ENCODE assay signal across 8 cellular contexts in the genomic region with DNA sequence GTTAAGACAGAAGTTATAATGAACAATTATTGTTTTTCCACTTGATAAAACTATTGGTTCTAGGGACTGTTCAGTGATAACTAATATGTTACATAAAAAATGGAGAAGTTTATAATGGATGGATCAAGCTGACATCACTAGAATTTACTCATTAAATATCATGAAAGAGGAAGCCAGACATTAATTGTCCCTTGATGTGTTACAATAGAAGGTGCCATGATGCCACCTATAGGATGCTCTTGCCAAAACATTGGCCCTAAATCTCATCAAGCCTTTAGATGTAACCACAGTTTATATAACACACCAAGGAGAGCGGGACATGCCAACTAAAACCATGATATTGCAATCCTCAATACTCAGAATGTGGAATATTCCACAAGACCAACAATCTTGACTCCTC.
DNase-seq lines count a peak whose midpoint lies in the region; ATAC-seq, FAIRE-seq and TF ChIP-seq lines count a peak whose summit lies in the region.

No MANE protein-coding gene starts in this region.

- no peak for ATAC-seq in aorta (ENCODE audit: low FRiP score)

- H3K4me3 ChIP-seq in BE2C (ENCODE audit: low read depth, low read length) (no peak overlapping the region), aorta (ENCODE audit: low read length in 2 of 2) (no peak overlapping the region)

- H3K36me3 ChIP-seq in BE2C (no peaks in the 10 kb centered on the region), aorta (ENCODE audit: control insufficient read depth in 1 of 2, insufficient read depth in 2 of 2, low read length in 1 of 2) (no peaks in the 10 kb centered on the region)

- H3K27me3 ChIP-seq in BE2C = no peaks in the 10 kb centered on the region
- H3K27me3 ChIP-seq in aorta (ENCODE audit: control insufficient read depth in 1 of 2, insufficient read depth in 2 of 2, low read length in 1 of 2) = no peaks in the 10 kb centered on the region

- H3K9me3 ChIP-seq in BE2C (no peaks in the 10 kb centered on the region), aorta (ENCODE audit: control insufficient read depth, low read length) (peaks cover 2% of the 10 kb centered on the region)

- intact Hi-C loops in aorta (cut with DNase I) = no loop called here

- no peaks in the 10 kb centered on the region for H3K4me1 ChIP-seq in BE2C
- no peaks in the 10 kb centered on the region for H3K4me1 ChIP-seq in aorta (ENCODE audit: control insufficient read depth in 1 of 2, insufficient read depth in 2 of 2, low read length in 2 of 2)

- WGBS in aorta, 2 donors = 88 to 96% methylated on average over 1 of the region's 1 CpG

- no peak overlapping the region for H3K27ac ChIP-seq in aorta (ENCODE audit: low read depth in 1 of 2, low read length in 2 of 2)

- DNase-seq in BE2C = peak; percentile 36
- peak; percentile 20 for DNase-seq in HT1080 (ENCODE audit: low read depth)
- DNase-seq in RCC 7860 (ENCODE audit: low spot score) = peak; percentile 32
- peak; percentile 12 for DNase-seq in fibroblast of the conjunctiva (ENCODE audit: low read depth)
- no peak for DNase-seq in aorta
- DNase-seq in stimulated activated CD4-positive, alpha-beta T cell treated with anti-CD3 and anti-CD28 coated beads, Interleukin-2, amount 100 ng/mL, for 48 hours = no peak
- DNase-seq in SIG-M5 (lab: John Stamatoyannopoulos, UW) = no peak
- DNase-seq in GM19240 (ENCODE audit: insufficient read length, low spot score) = no peak

- no peak for FAIRE-seq in RCC 7860 (lab: Jason Lieb, UNC)

- peak; percentile 76 for TF ChIP-seq CTCF in BE2C (IDR thresholded peaks at IDR 0.05; ENCODE audit: low read depth, low read length)

Comparison
In these comparisons a context has a peak if more than half of its experiments do, and no peak if none do; other contexts are left out.
1. DNase-seq: peak in BE2C (single experiment), HT1080 (single experiment), RCC 7860 (single experiment) and fibroblast of the conjunctiva (single experiment); none in aorta (0 of 2), stimulated activated CD4-positive, alpha-beta T cell treated with anti-CD3 and anti-CD28 coated beads, Interleukin-2, amount 100 ng/mL, for 48 hours (0 of 2), SIG-M5 (single experiment) and GM19240 (single experiment).